ENCODE assay signal across 15 cellular contexts in the genomic region with DNA sequence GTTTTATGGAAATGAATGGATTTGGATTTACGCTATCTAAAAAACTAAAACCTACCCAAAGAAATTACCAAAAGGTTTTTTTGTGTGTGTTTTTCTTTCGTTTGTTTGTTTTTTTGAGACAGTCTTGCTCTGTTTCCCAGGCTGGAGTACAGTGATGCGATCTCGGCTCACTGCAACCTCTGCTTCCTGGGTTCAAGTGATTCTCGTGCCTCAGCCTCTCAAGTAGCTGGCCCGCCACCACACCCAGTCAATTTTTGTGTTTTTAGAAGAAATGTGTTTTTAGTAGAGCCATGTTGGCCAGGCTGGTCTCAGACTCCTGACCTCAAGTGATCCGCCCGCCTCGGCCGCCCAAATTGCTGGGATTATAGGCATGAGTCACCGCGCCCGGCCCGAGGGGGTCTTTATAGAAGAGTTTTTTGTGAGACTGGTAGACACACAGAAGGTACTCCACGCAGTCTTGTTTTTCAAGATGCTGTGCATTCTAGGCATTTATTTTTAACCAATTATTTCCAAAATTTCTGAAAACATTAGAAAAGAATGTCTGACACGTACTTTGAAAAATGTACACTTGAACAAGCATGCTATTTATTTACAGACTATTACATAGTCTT.
DNase-seq lines count a peak whose midpoint lies in the region; ATAC-seq and TF ChIP-seq lines count a peak whose summit lies in the region.
"Had no signal": no experiment of that assay in that cellular context is flagged by ENCODE, and none has a peak within 500 bp of the region (broad histone marks: within the 10 kb centered on the region; RNA-seq: fewer than 3 reads in every experiment).

No MANE protein-coding gene starts in this region.

- no peak overlapping the region for H2BK12ac ChIP-seq in mesenchymal stem cell (ENCODE audit: low read length in 2 of 2)

- H3K36me3 Mint-ChIP-seq in Caco-2 (ENCODE audit: insufficient read depth, unreplicated experiment) = no peaks in the 10 kb centered on the region
- H3K36me3 Mint-ChIP-seq in stimulated activated memory B cell treated with anti-CD40 and anti-IgM and Interleukin-4, amounts not matched to agents 10 μg/mL and 1 μg/mL and 100 μg/mL, for 72 hours = no peaks in the 10 kb centered on the region
- H3K36me3 Mint-ChIP-seq: CD4-positive, CD25-positive, alpha-beta regulatory T cell; naive thymus-derived CD8-positive, alpha-beta T cell had no signal

- DNase-seq in Caco-2 (no peak), HT1080 (ENCODE audit: low read depth) (peak; percentile 73), amniotic stem cell (lab: John Stamatoyannopoulos, UW) (peak; percentile 21), mesenchymal stem cell (peak; percentile 70), erythroblast (lab: John Stamatoyannopoulos, UW) (no peak), aorta (no peak)
- DNase-seq: activated CD4-positive, alpha-beta T cell treated with anti-CD3 and anti-CD28 coated beads for 48 hours; body of pancreas; CD4-positive, CD25-positive, alpha-beta regulatory T cell; effector memory CD4-positive, alpha-beta T cell; left cardiac atrium; naive thymus-derived CD8-positive, alpha-beta T cell; NCI-H1694 treated with DMSO at 0.1 percent for 48 hours had no signal

- ATAC-seq in HG03135 (IDR thresholded peaks at IDR 0.05; ENCODE audit: unreplicated experiment) (no peak), aorta (ENCODE audit: low FRiP score) (no peak)
- ATAC-seq in stimulated activated memory B cell treated with anti-CD40 and anti-IgM and Interleukin-4, amounts not matched to agents 10 μg/mL and 1 μg/mL and 100 μg/mL, for 72 hours = no peak
- ATAC-seq: body of pancreas; left cardiac atrium; naive thymus-derived CD8-positive, alpha-beta T cell had no signal

- 4% methylated on average over 12 of the region's 16 CpGs for WGBS in mesenchymal stem cell
- WGBS in aorta, 2 donors = 86 to 87% methylated on average over 16 of the region's 16 CpGs

- H3K9me3 ChIP-seq in Caco-2 (no peaks in the 10 kb centered on the region), mesenchymal stem cell (ENCODE audit: control insufficient read depth, low read length) (no peaks in the 10 kb centered on the region), aorta (ENCODE audit: control insufficient read depth, low read length) (no peaks in the 10 kb centered on the region)
- H3K9me3 ChIP-seq: body of pancreas had no signal

- intact Hi-C loops in Caco-2 (cut with micrococcal nuclease; ENCODE audit: unreplicated experiment) = loop anchor here (5.0 kb wide), 1 partner anchor 38 kb away; no protein-coding TSS in a partner anchor
- intact Hi-C loops in aorta (cut with DNase I) = no loop called here

- peak overlapping the region; percentile 0 for H2BK5ac ChIP-seq in mesenchymal stem cell (ENCODE audit: low read depth, low read length, poor library complexity, severe bottlenecking)

- no peak overlapping the region for H3K14ac ChIP-seq in mesenchymal stem cell (ENCODE audit: low read length in 2 of 2)

- H3K4me2 ChIP-seq in mesenchymal stem cell (ENCODE audit: low read length, poor library complexity, severe bottlenecking) = peak overlapping the region; percentile 34

- no peaks in the 10 kb centered on the region for H3K9me3 Mint-ChIP-seq in Caco-2 (ENCODE audit: unreplicated experiment)
- no peaks in the 10 kb centered on the region for H3K9me3 Mint-ChIP-seq in stimulated activated memory B cell treated with anti-CD40 and anti-IgM and Interleukin-4, amounts not matched to agents 10 μg/mL and 1 μg/mL and 100 μg/mL, for 72 hours
- H3K9me3 Mint-ChIP-seq: CD4-positive, CD25-positive, alpha-beta regulatory T cell; naive thymus-derived CD8-positive, alpha-beta T cell had no signal

- no peak overlapping the region for H2AK5ac ChIP-seq in mesenchymal stem cell (ENCODE audit: low read length, severe bottlenecking)

- H3K23ac ChIP-seq in mesenchymal stem cell (ENCODE audit: low read length in 2 of 2) = no peak overlapping the region

- H3K36me3 ChIP-seq in Caco-2 (ENCODE audit: control insufficient read depth, insufficient read depth, low read length) (no peaks in the 10 kb centered on the region), mesenchymal stem cell (ENCODE audit: control insufficient read depth in 1 of 2, insufficient read depth in 2 of 2, low read depth in 1 of 2, low read length in 2 of 2) (peaks cover 0 to 5% of the 10 kb centered on the region in 2 experiments), aorta (ENCODE audit: control insufficient read depth in 1 of 2, insufficient read depth in 2 of 2, low read length in 1 of 2) (no peaks in the 10 kb centered on the region)

- no peak overlapping the region for H2AFZ ChIP-seq in mesenchymal stem cell (ENCODE audit: low read depth, low read length)

- H3K27ac ChIP-seq in mesenchymal stem cell (ENCODE audit: low read length, poor library complexity, severe bottlenecking) = peak overlapping the region; percentile 75
- no peak overlapping the region for H3K27ac ChIP-seq in aorta (ENCODE audit: low read depth in 1 of 2, low read length in 2 of 2)
- H3K27ac ChIP-seq: body of pancreas had no signal

- no peak for TF ChIP-seq POLR2A in erythroblast (IDR thresholded peaks at IDR 0.05; ENCODE audit: low read length)

- peaks cover 29% of the 10 kb centered on the region for H3K4me1 Mint-ChIP-seq in Caco-2 (ENCODE audit: low read depth, unreplicated experiment)
- H3K4me1 Mint-ChIP-seq in stimulated activated memory B cell treated with anti-CD40 and anti-IgM and Interleukin-4, amounts not matched to agents 10 μg/mL and 1 μg/mL and 100 μg/mL, for 72 hours = no peaks in the 10 kb centered on the region
- H3K4me1 Mint-ChIP-seq: CD4-positive, CD25-positive, alpha-beta regulatory T cell; naive thymus-derived CD8-positive, alpha-beta T cell had no signal

- POLR2A ChIA-PET in Caco-2 (lab: Charles Lee) = no interaction called here

- peak overlapping the region; percentile 77 for H4K8ac ChIP-seq in mesenchymal stem cell (ENCODE audit: low read length)

- no peak overlapping the region for H3K4me3 ChIP-seq in Caco-2 (ENCODE audit: low read depth, low read length)
- no peak overlapping the region for H3K4me3 ChIP-seq in mesenchymal stem cell (ENCODE audit: insufficient read depth in 1 of 2, low read depth in 1 of 2, low read length in 2 of 2)
- no peak overlapping the region for H3K4me3 ChIP-seq in aorta (ENCODE audit: low read length in 2 of 2)
- H3K4me3 ChIP-seq: body of pancreas had no signal

- CTCF ChIA-PET in Caco-2 (lab: Charles Lee) = interaction anchor here (1.0 kb wide), 1 partner anchor 78 kb away, joined by 3 read pairs; no protein-coding TSS in a partner anchor

- H2BK120ac ChIP-seq in mesenchymal stem cell (ENCODE audit: low read depth, low read length) = peak overlapping the region; percentile 34

- H3K4me1 ChIP-seq in Caco-2 (peaks cover 47% of the 10 kb centered on the region), mesenchymal stem cell (ENCODE audit: control insufficient read depth, insufficient read depth, low read depth, low read length) (peaks cover 15% of the 10 kb centered on the region), aorta (ENCODE audit: control insufficient read depth in 1 of 2, insufficient read depth in 2 of 2, low read length in 2 of 2) (no peaks in the 10 kb centered on the region)
- H3K4me1 ChIP-seq: body of pancreas had no signal

- TF ChIP-seq CTCF in Caco-2 (IDR thresholded peaks at IDR 0.05; ENCODE audit: insufficient read depth in 1 of 2, low read depth in 1 of 2, low read length in 1 of 2, severe bottlenecking in 1 of 2, unreplicated experiment in 1 of 2) = no peak

- no peak overlapping the region for H3K4me3 Mint-ChIP-seq in Caco-2 (ENCODE audit: unreplicated experiment)
- no peak overlapping the region for H3K4me3 Mint-ChIP-seq in stimulated activated memory B cell treated with anti-CD40 and anti-IgM and Interleukin-4, amounts not matched to agents 10 μg/mL and 1 μg/mL and 100 μg/mL, for 72 hours
- H3K4me3 Mint-ChIP-seq: CD4-positive, CD25-positive, alpha-beta regulatory T cell; naive thymus-derived CD8-positive, alpha-beta T cell had no signal

- no TSS peak for BruUV-seq in Caco-2 (replicated peaks; lab: Mats Ljungman, UMichigan)

- no peak overlapping the region for H3K4ac ChIP-seq in mesenchymal stem cell (ENCODE audit: low read depth in 1 of 2, low read length in 2 of 2)

- peak overlapping the region; percentile 6 for H3K27ac Mint-ChIP-seq in Caco-2 (ENCODE audit: unreplicated experiment)
- no peak overlapping the region for H3K27ac Mint-ChIP-seq in stimulated activated memory B cell treated with anti-CD40 and anti-IgM and Interleukin-4, amounts not matched to agents 10 μg/mL and 1 μg/mL and 100 μg/mL, for 72 hours
- H3K27ac Mint-ChIP-seq: CD4-positive, CD25-positive, alpha-beta regulatory T cell; naive thymus-derived CD8-positive, alpha-beta T cell had no signal

- H3K9ac ChIP-seq in mesenchymal stem cell (ENCODE audit: low read length) = no peak overlapping the region

- no peaks in the 10 kb centered on the region for H3K27me3 Mint-ChIP-seq in Caco-2 (ENCODE audit: insufficient read depth, unreplicated experiment)
- H3K27me3 Mint-ChIP-seq in stimulated activated memory B cell treated with anti-CD40 and anti-IgM and Interleukin-4, amounts not matched to agents 10 μg/mL and 1 μg/mL and 100 μg/mL, for 72 hours = no peaks in the 10 kb centered on the region
- H3K27me3 Mint-ChIP-seq: CD4-positive, CD25-positive, alpha-beta regulatory T cell; naive thymus-derived CD8-positive, alpha-beta T cell had no signal

- H3K27me3 ChIP-seq in Caco-2 (replicated peaks; ENCODE audit: control insufficient read depth, insufficient read depth, low read length) (no peaks in the 10 kb centered on the region), mesenchymal stem cell (ENCODE audit: control insufficient read depth in 1 of 2, insufficient read depth in 1 of 2, low read length in 2 of 2) (no peaks in the 10 kb centered on the region), aorta (ENCODE audit: control insufficient read depth in 1 of 2, insufficient read depth in 2 of 2, low read length in 1 of 2) (no peaks in the 10 kb centered on the region)
- H3K27me3 ChIP-seq: body of pancreas had no signal

- peak overlapping the region; percentile 67 for H2BK15ac ChIP-seq in mesenchymal stem cell (ENCODE audit: low read depth, poor library complexity, severe bottlenecking)

- no peak overlapping the region for H4K91ac ChIP-seq in mesenchymal stem cell (ENCODE audit: low read length)

- H3K18ac ChIP-seq in mesenchymal stem cell (ENCODE audit: low read depth in 1 of 2, low read length in 2 of 2) = peak overlapping the region in 1 of 2 experiments; percentile 43

- H3K79me1 ChIP-seq in mesenchymal stem cell (replicated peaks; ENCODE audit: low read length, poor library complexity, severe bottlenecking) = peaks cover 14% of the 10 kb centered on the region

Comparison
In these comparisons a context has a peak if more than half of its experiments do, and no peak if none do; other contexts are left out.
1. DNase-seq: peak in HT1080 (single experiment), amniotic stem cell (single experiment) and mesenchymal stem cell (single experiment); none in Caco-2 (0 of 2), erythroblast (0 of 2) and aorta (0 of 2).